Comparison of ENCODE assay signal across 19 cellular contexts in the genomic region with DNA sequence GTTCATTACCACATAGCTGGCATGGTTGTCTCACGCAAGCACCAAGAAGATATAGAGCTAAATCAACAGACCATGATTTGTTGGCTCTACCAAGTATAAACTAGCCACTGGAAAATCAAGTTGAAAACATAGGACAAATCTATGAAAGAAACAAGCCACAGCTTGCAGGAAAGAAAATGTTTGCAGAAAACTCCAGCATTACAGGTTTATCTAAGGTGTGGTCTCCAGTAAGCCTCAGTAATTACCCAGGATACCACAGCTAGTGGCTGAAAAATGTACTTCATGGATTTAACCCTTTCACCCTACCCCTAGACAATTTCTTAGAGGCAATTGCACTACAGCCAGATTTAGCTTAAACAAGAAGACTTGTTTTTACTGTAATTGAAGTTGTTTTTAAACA.
DNase-seq lines count a peak whose midpoint lies in the region; ATAC-seq and TF ChIP-seq lines count a peak whose summit lies in the region.
"Had no signal": no experiment of that assay in that cellular context is flagged by ENCODE, and none has a peak within 500 bp of the region (broad histone marks: within the 10 kb centered on the region; RNA-seq: fewer than 3 reads in every experiment).

No MANE protein-coding gene starts in this region.

- BruUV-seq in mammary epithelial cell (replicated peaks; lab: Mats Ljungman, UMichigan): no TSS peak

- H4K20me1 ChIP-seq in mammary epithelial cell (ENCODE audit: insufficient read depth, low read length): no peaks in the 10 kb centered on the region
- H4K20me1 ChIP-seq: BLaER1 had no signal

- intact Hi-C loops in mammary epithelial cell (cut with micrococcal nuclease): no loop called here
- intact Hi-C loops in breast epithelium (cut with DNase I; ENCODE audit: low total_unique reads): no loop called here
- intact Hi-C loops in esophagus squamous epithelium (cut with DNase I): no loop called here

- H3K27ac ChIP-seq in mammary epithelial cell (ENCODE audit: insufficient read depth, low read depth, low read length): no peak overlapping the region
- no peak overlapping the region for H3K27ac ChIP-seq in breast epithelium
- peak overlapping the region; percentile 35 to 79 (median 74) for H3K27ac ChIP-seq in esophagus squamous epithelium
- peak overlapping the region; percentile 59 for H3K27ac ChIP-seq in urinary bladder (ENCODE audit: low read depth)
- H3K27ac ChIP-seq: BLaER1 had no signal

- no peak overlapping the region for H3K9ac ChIP-seq in mammary epithelial cell (ENCODE audit: insufficient read depth, low read length)
- H3K9ac ChIP-seq: BLaER1, SK-N-SH had no signal

- peak overlapping the region; percentile 37 for H3K4me2 ChIP-seq in mammary epithelial cell (ENCODE audit: insufficient read depth, low read depth, low read length)
- H3K4me2 ChIP-seq: BLaER1, SK-N-SH had no signal

- H2AFZ ChIP-seq in mammary epithelial cell (ENCODE audit: low read depth, low read length): peak overlapping the region; percentile 58

- ATAC-seq in GM18909 (IDR thresholded peaks at IDR 0.05; ENCODE audit: poor library complexity, unreplicated experiment): no peak
- ATAC-seq: Panc1, Right ventricle myocardium inferior had no signal

- no peak overlapping the region for H3K4me3 ChIP-seq in mammary epithelial cell (replicated peaks in 1 of 3; ENCODE audit: insufficient read depth in 1 of 3, low read depth in 2 of 3, low read length in 3 of 3)
- H3K4me3 ChIP-seq in breast epithelium: no peak overlapping the region
- no peak overlapping the region for H3K4me3 ChIP-seq in esophagus squamous epithelium
- no peak overlapping the region for H3K4me3 ChIP-seq in urinary bladder (ENCODE audit: low read depth, low read length)
- H3K4me3 ChIP-seq: BLaER1 had no signal

- TF ChIP-seq POLR2A in breast epithelium (IDR thresholded peaks at IDR 0.05) (no peak), esophagus squamous epithelium (IDR thresholded peaks at IDR 0.05) (no peak)

- H3K27me3 ChIP-seq in mammary epithelial cell (ENCODE audit: insufficient read depth, low read length) (no peaks in the 10 kb centered on the region), breast epithelium (no peaks in the 10 kb centered on the region), esophagus squamous epithelium (no peaks in the 10 kb centered on the region)
- H3K27me3 ChIP-seq: BLaER1 had no signal

- peak; percentile 87 for DNase-seq in mammary epithelial cell
- DNase-seq in breast epithelium (ENCODE audit: low spot score in 2 of 2): no peak
- peak; percentile 79 for DNase-seq in NCI-H748 (lab: John Stamatoyannopoulos, UW; ENCODE audit: unreplicated experiment)
- no peak for DNase-seq in esophagus squamous epithelium (lab: John Stamatoyannopoulos, UW)
- no peak for DNase-seq in NCI-H446 (lab: John Stamatoyannopoulos, UW)
- DNase-seq in middle frontal gyrus (ENCODE audit: extremely low spot score, low spot score): no peak
- DNase-seq: CD8-positive, alpha-beta memory T cell; DMS79; IMR-90; NCI-H1694; NCI-H2081 treated with DMSO at 0.1 percent for 48 hours; NCI-H2227 treated with DMSO at 0.1 percent for 48 hours; NCI-H526; SK-N-SH had no signal

- H3K36me3 ChIP-seq in mammary epithelial cell (ENCODE audit: insufficient read depth, low read length) (no peaks in the 10 kb centered on the region), breast epithelium (no peaks in the 10 kb centered on the region), esophagus squamous epithelium (no peaks in the 10 kb centered on the region), urinary bladder (ENCODE audit: insufficient read depth) (no peaks in the 10 kb centered on the region)
- H3K36me3 ChIP-seq: BLaER1 had no signal

- 64% methylated on average over 1 of the region's 1 CpG for WGBS in mammary epithelial cell (ENCODE audit: low coverage, missing lambda C conversion rate)
- WGBS in esophagus squamous epithelium, 2 donors: 32 to 53% methylated on average over 1 of the region's 1 CpG
- 82% methylated on average over 1 of the region's 1 CpG for WGBS in urinary bladder

- CTCF ChIA-PET in mammary epithelial cell (lab: Charles Lee; ENCODE audit: low non-redundant PET): no interaction called here

- H3K9me3 ChIP-seq in mammary epithelial cell (replicated peaks; ENCODE audit: insufficient read depth, low read length) (no peaks in the 10 kb centered on the region), breast epithelium (no peaks in the 10 kb centered on the region), esophagus squamous epithelium (no peaks in the 10 kb centered on the region)
- H3K9me3 ChIP-seq: BLaER1, SK-N-SH had no signal

- TF ChIP-seq CTCF in mammary epithelial cell (conservative IDR thresholded peaks at IDR 0.05 in 1 of 2, IDR thresholded peaks at IDR 0.05 in 1 of 2; ENCODE audit: extremely low read depth in 1 of 2, insufficient read depth in 1 of 2, low read depth in 1 of 2, low read length in 2 of 2): peak; percentile 5 to 6
- TF ChIP-seq CTCF in breast epithelium (IDR thresholded peaks at IDR 0.05): no peak
- TF ChIP-seq CTCF in esophagus squamous epithelium (IDR thresholded peaks at IDR 0.05): peak in 3 of 6 experiments; percentile 35 to 74 (median 61)

- dilution Hi-C loops in mammary epithelial cell (cut with HindIII; ENCODE audit: low sequenced_read_pairs): no loop called here

- peaks cover 14% of the 10 kb centered on the region for H3K4me1 ChIP-seq in mammary epithelial cell (ENCODE audit: insufficient read depth, low read length)
- no peaks in the 10 kb centered on the region for H3K4me1 ChIP-seq in breast epithelium
- H3K4me1 ChIP-seq in esophagus squamous epithelium: peaks cover 0 to 37% (median 12%) of the 10 kb centered on the region in 3 donors
- H3K4me1 ChIP-seq in urinary bladder (ENCODE audit: insufficient read depth): no peaks in the 10 kb centered on the region

- in situ Hi-C loops in mammary epithelial cell (cut with MboI; ENCODE audit: low sequenced_read_pairs in 2 of 2): no loop called here

- H3K79me2 ChIP-seq in mammary epithelial cell (ENCODE audit: insufficient read depth, low read length): no peaks in the 10 kb centered on the region

Comparison
In these comparisons a context has a peak if more than half of its experiments do, and no peak if none do; other contexts are left out.
1. DNase-seq: peak in mammary epithelial cell (single experiment) and NCI-H748 (single experiment); none in breast epithelium (0 of 2), esophagus squamous epithelium (single experiment), NCI-H446 (0 of 2) and middle frontal gyrus (single experiment).
2. CTCF ChIP-seq: peak in mammary epithelial cell (2 of 2); none in breast epithelium (0 of 3).
3. H3K27ac ChIP-seq: peak in esophagus squamous epithelium (4 of 4) and urinary bladder (single experiment); none in mammary epithelial cell (single experiment) and breast epithelium (0 of 2).